In the genomic region with DNA sequence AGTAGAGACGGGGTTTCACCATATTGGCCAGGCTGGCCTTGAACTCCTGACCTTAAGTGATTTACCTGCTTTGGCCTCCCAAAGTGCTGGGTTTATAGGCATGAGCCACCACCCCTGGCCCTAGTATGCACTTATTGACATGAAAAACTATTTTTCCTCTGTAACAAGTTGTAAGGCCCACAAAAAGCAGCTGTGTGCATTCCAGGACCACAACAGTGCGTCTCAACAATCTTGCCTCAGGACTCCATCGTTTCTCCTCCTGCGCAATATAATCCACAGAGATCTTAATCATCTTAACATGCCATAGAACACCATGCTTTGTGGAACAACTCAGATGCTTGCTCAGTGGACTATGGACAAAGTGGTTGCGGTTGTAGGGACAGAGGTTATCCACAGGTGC, we compare ENCODE assay signal across 24 cellular contexts. TPM values are rescaled to one million over a fixed set of nuclear protein-coding genes. Genes with fewer than 3 reads are reported as not detected.
"Had no signal": no experiment of that assay in that cellular context is flagged by ENCODE, and none has a peak within 500 bp of the region (broad histone marks: within the 10 kb centered on the region; RNA-seq: fewer than 3 reads in every experiment).

No MANE protein-coding gene starts in this region.

- H3K36me3 ChIP-seq: esophagus squamous epithelium, right lobe of liver, suprapubic skin, thyroid gland had no signal

- FAIRE-seq: keratinocyte, urothelium cell line had no signal

- H3K4me3 ChIP-seq: esophagus squamous epithelium, psoas muscle, right lobe of liver, suprapubic skin, thyroid gland had no signal

- H3K9me3 ChIP-seq: esophagus squamous epithelium, psoas muscle, right lobe of liver, suprapubic skin, thyroid gland had no signal

- H3K27ac ChIP-seq: esophagus squamous epithelium, psoas muscle, right lobe of liver, suprapubic skin, thyroid gland had no signal

- DNase-seq: dermis blood vessel endothelial cell; esophagus squamous epithelium; immature natural killer cell; left cardiac atrium; naive thymus-derived CD4-positive, alpha-beta T cell; nephron progenitor cell; psoas muscle; retina; right lobe of liver; stimulated activated CD4-positive, alpha-beta T cell treated with anti-CD3 and anti-CD28 coated beads, Interleukin-4, amount 100 ng/mL, for 1 hour; stimulated activated CD8-positive, alpha-beta memory T cell treated with anti-CD3 and anti-CD28 coated beads, Interleukin-4, amount 100 ng/mL, for 48 hours; stimulated activated naive CD8-positive, alpha-beta T cell treated with anti-CD3 and anti-CD28 coated beads, Interleukin-15, Interleukin-2, amounts not matched to agents 100 U/mL and 50 U/mL, for 24 hours; thyroid gland had no signal

- ATAC-seq: left cardiac atrium; naive thymus-derived CD4-positive, alpha-beta T cell; psoas muscle; right lobe of liver; stimulated activated effector memory CD8-positive, alpha-beta T cell treated with anti-CD3 and anti-CD28 coated beads, Interleukin-12 subunit alpha, Interleukin-12 subunit beta, amount 100 ng/mL, for 72 hours; stimulated activated naive CD8-positive, alpha-beta T cell treated with anti-CD3 and anti-CD28 coated beads, Interleukin-15, Interleukin-2, amounts not matched to agents 100 U/mL and 50 U/mL, for 24 hours had no signal

- H3K27me3 ChIP-seq: foreskin keratinocyte had no signal

- H3K4me1 ChIP-seq: psoas muscle, right lobe of liver, suprapubic skin, thyroid gland had no signal

RNA-seq across cellular contexts. Expression of a gene that starts 10.2 kb away (rescaled TPM):
- total RNA-seq: dermis blood vessel endothelial cell; epithelial cell of proximal tubule; esophagus squamous epithelium; foreskin keratinocyte; left cardiac atrium; liver; lung microvascular endothelial cell; mesenteric fat pad; mononuclear cell; naive thymus-derived CD4-positive, alpha-beta T cell; osteoblast; psoas muscle; right lobe of liver; suprapubic skin; thyroid gland had no signal
- polyA plus RNA-seq: foreskin keratinocyte; immature natural killer cell; keratinocyte; liver; naive thymus-derived CD4-positive, alpha-beta T cell; psoas muscle had no signal

RNA-seq across cellular contexts. Expression of a gene that starts 26.6 kb away (rescaled TPM):
- total RNA-seq: dermis blood vessel endothelial cell; epithelial cell of proximal tubule; esophagus squamous epithelium; foreskin keratinocyte; left cardiac atrium; liver; lung microvascular endothelial cell; mesenteric fat pad; mononuclear cell; naive thymus-derived CD4-positive, alpha-beta T cell; osteoblast; psoas muscle; right lobe of liver; suprapubic skin; thyroid gland had no signal
- polyA plus RNA-seq: foreskin keratinocyte; immature natural killer cell; keratinocyte; liver; naive thymus-derived CD4-positive, alpha-beta T cell; psoas muscle had no signal
